Comparison of ENCODE assay signal across 10 cellular contexts in the genomic region with DNA sequence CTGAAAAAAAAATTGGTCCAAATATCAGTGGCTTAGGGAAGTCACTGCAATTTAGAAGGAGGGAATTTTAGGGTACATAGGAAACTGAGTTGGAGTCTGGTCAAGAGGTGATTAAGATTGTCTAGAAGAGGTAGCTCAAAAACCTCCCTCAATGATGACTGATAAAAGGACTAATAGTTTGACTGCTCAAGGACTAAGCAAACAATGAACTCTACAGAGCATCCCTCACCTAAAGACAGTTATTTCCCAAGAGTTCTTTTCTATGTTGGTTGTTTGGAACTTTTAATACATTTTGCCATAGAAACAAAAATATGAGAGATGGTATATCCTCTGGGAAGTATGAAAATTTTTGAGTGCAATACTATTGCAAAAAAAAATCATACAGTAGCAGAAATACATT. TPM values are rescaled to one million over a fixed set of nuclear protein-coding genes. Genes with fewer than 3 reads are reported as not detected.
"Had no signal": no experiment of that assay in that cellular context is flagged by ENCODE, and none has a peak within 500 bp of the region (broad histone marks: within the 10 kb centered on the region; RNA-seq: fewer than 3 reads in every experiment).

No MANE protein-coding gene starts in this region.

- ATAC-seq: HCT116, K562 had no signal

- H3K9ac ChIP-seq: GM23248 had no signal

- H3K27ac ChIP-seq: GM23248, HL-60 had no signal

- H3K9me3 ChIP-seq: HAP-1 had no signal

- H3K36me3 ChIP-seq: HAP-1 had no signal

- DNase-seq: GM23248, GOT3, H7, IMR-90 had no signal

- FAIRE-seq: K562 had no signal

- H3K4me3 ChIP-seq: GM23248, HAP-1, K562 had no signal

RNA-seq across cellular contexts. Expression of a gene that starts 35.7 kb away (rescaled TPM):
- total RNA-seq: GM23248, H4, HT1080 had no signal
